In the genomic region with DNA sequence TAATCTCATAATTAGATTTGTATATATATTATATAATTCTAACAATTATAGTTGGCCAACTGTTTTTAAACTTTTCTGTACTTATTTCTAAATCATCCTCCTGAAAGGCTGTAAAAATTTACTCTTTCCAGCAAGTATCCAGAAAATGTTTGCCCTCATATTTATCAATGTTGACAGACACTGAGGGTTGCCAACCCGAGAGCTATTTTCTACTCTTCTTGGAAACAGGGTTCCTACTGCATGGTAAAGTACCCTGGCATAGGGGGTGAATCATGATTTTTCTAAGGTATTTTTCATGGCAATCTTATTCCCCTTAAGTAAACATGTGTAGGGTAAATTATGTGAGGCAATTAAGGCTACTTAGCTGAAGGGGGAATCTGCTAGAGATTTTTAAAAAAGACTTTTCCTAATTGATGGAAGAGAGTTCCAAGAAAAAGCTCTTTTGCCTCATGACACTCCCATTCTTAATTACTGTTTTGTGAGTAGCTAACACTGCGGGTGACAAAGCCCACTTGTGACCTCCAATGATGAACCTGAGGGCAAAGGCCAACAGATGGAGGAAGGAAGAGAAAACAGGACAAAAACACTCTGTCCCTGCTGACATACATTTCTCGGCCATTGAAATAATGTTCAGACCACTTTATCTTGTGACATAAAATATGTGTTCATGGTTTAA, we compare ENCODE assay signal across 28 cellular contexts. TPM values are rescaled to one million over a fixed set of nuclear protein-coding genes. Genes with fewer than 3 reads are reported as not detected.
DNase-seq lines count a peak whose midpoint lies in the region; ATAC-seq, FAIRE-seq and TF ChIP-seq lines count a peak whose summit lies in the region.
"Had no signal": no experiment of that assay in that cellular context is flagged by ENCODE, and none has a peak within 500 bp of the region (broad histone marks: within the 10 kb centered on the region; RNA-seq: fewer than 3 reads in every experiment).

No MANE protein-coding gene starts in this region.

- TF ChIP-seq POLR2A in right lobe of liver (IDR thresholded peaks at IDR 0.05) (no peak), Peyer's patch (IDR thresholded peaks at IDR 0.05) (no peak)

- TF ChIP-seq CTCF in VCaP (conservative IDR thresholded peaks at IDR 0.05) = no peak
- TF ChIP-seq CTCF in right lobe of liver (IDR thresholded peaks at IDR 0.05) = no peak
- TF ChIP-seq CTCF in Peyer's patch (IDR thresholded peaks at IDR 0.05) = no peak
- no peak for TF ChIP-seq CTCF in D721Med (IDR thresholded peaks at IDR 0.05; ENCODE audit: insufficient read depth, missing control alignments)

- WGBS in right lobe of liver (ENCODE audit: insufficient coverage, low coverage, low lambda C conversion rate, missing lambda C conversion rate) = 31% methylated on average over 3 of the region's 3 CpGs

- H3K9me3 ChIP-seq in right lobe of liver (no peaks in the 10 kb centered on the region), Peyer's patch (no peaks in the 10 kb centered on the region)

- FAIRE-seq in D721Med (lab: Jason Lieb, UNC) = no peak
- FAIRE-seq: GM12892, GM19239, H54 had no signal

- H3K27me3 ChIP-seq in right lobe of liver = no peaks in the 10 kb centered on the region
- H3K27me3 ChIP-seq in Peyer's patch = no peaks in the 10 kb centered on the region

- H3K27ac ChIP-seq in VCaP = peak overlapping the region; percentile 1; the same call in 1 of the 2 replicates
- no peak overlapping the region for H3K27ac ChIP-seq in right lobe of liver
- no peak overlapping the region for H3K27ac ChIP-seq in Peyer's patch
- H3K27ac ChIP-seq: C4-2B, SK-N-MC had no signal

- no peak overlapping the region for H3K4me3 ChIP-seq in right lobe of liver
- H3K4me3 ChIP-seq in Peyer's patch = no peak overlapping the region
- H3K4me3 ChIP-seq: SK-N-MC had no signal

- H3K36me3 ChIP-seq in right lobe of liver = no peaks in the 10 kb centered on the region
- no peaks in the 10 kb centered on the region for H3K36me3 ChIP-seq in Peyer's patch

- H3K4me1 ChIP-seq in right lobe of liver (peaks cover 0 to 5% (median 0%) of the 10 kb centered on the region in 4 donors), Peyer's patch (no peaks in the 10 kb centered on the region)

- ATAC-seq in right lobe of liver = peak; percentile 46 to 78 (median 64)
- ATAC-seq: CD8-positive, alpha-beta T cell; Panc1 had no signal

- intact Hi-C loops in right lobe of liver (cut with DNase I) = no loop called here

- DNase-seq in OCI-M1 (lab: John Stamatoyannopoulos, UW) = peak; percentile 70
- no peak for DNase-seq in right lobe of liver
- no peak for DNase-seq in Peyer's patch
- DNase-seq in islet precursor cell = no peak
- DNase-seq in AML-193 (lab: John Stamatoyannopoulos, UW) = no peak
- no peak for DNase-seq in D721Med (ENCODE audit: insufficient read length, low spot score)
- DNase-seq: CD8-positive, alpha-beta T cell; DMS153; DND-41; Kasumi-1; NCI-H1105; NCI-H1436 treated with DMSO at 0.1 percent for 48 hours; NCI-H187 treated with DMSO at 0.1 percent for 48 hours; NCI-H2107; NCI-H524; NCI-H82; SIG-M5 had no signal

RNA-seq across cellular contexts. Expression of gene GPX5, which starts 37.9 kb away (rescaled TPM):
- not detected for total RNA-seq in right lobe of liver
- not detected for total RNA-seq in Peyer's patch
- total RNA-seq: A673; B cell; CD8-positive, alpha-beta T cell; HT-29; M059J had no signal

RNA-seq across cellular contexts. Expression of gene GPX6, which starts 48.0 kb away (rescaled TPM):
- total RNA-seq in right lobe of liver (not detected), Peyer's patch (not detected)
- total RNA-seq: A673; B cell; CD8-positive, alpha-beta T cell; HT-29; M059J had no signal
